ENCODE assay signal across 25 cellular contexts in the genomic region with DNA sequence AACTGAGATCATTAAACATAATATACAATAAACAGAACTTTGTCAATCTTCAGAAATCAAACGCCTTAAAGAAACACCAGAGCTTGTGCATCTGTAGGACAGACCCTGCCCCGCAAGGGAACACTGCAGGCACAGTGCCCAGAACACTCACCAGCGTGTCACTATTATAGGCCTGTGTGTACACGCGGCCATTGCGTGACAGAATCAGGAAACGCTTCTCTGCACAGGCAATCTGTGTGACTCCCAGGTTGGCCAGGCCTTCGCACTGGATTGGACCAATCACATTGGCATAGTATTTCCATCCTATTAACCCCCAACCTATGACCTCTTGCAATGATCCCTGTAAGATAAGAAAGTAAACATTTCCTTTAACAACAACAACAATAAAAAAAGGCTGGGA.
"Had no signal": no experiment of that assay in that cellular context is flagged by ENCODE, and none has a peak within 500 bp of the region (broad histone marks: within the 10 kb centered on the region; RNA-seq: fewer than 3 reads in every experiment).

No MANE protein-coding gene starts in this region.

- ATAC-seq: activated CD4-positive, CD25-positive, alpha-beta regulatory T cell treated with anti-CD3 and anti-CD28 coated beads, Interleukin-2, amount 50 U/mL, for 24 hours; activated naive CD8-positive, alpha-beta T cell treated with anti-CD3 and anti-CD28 coated beads, Interleukin-2, amount 50 U/mL, for 24 hours; mucosa of descending colon; stimulated activated effector memory CD8-positive, alpha-beta T cell treated with anti-CD3 and anti-CD28 coated beads, Interleukin-12 subunit alpha, Interleukin-12 subunit beta, amount 100 ng/mL, for 72 hours; upper lobe of right lung had no signal

- H3K27ac ChIP-seq: brain microvascular endothelial cell, coronary artery, prostate gland, right lobe of liver, stomach, upper lobe of right lung had no signal

- DNase-seq: activated CD8-positive, alpha-beta memory T cell treated with anti-CD3 and anti-CD28 coated beads for 24 hours; activated CD8-positive, alpha-beta memory T cell treated with anti-CD3 and anti-CD28 coated beads, Interleukin-2, amount 50 U/mL, for 48 hours; activated effector memory CD4-positive, alpha-beta T cell treated with Interleukin-2 at 50 U/mL for 16 hours; activated naive CD4-positive, alpha-beta T cell treated with anti-CD3 and anti-CD28 coated beads, Interleukin-2, amount 10 ng/mL, durations not matched to agents 7 days and 5 days; activated naive CD8-positive, alpha-beta T cell treated with anti-CD3 and anti-CD28 coated beads, Interleukin-2, amount 50 U/mL, for 24 hours; activated T-cell treated with anti-CD3 and anti-CD28 coated beads, Interleukin-2, amount 50 U/mL, for 48 hours; anterior cingulate cortex; brain microvascular endothelial cell; effector CD4-positive, alpha-beta T cell; kidney; mesenchymal stem cell; mucosa of descending colon; naive B cell; right lobe of liver; small intestine; stimulated activated CD4-positive, alpha-beta T cell treated with anti-CD3 and anti-CD28 coated beads, Interleukin-15, amount 100 ng/mL, for 24 hours; stimulated activated CD4-positive, alpha-beta T cell treated with anti-CD3 and anti-CD28 coated beads, Interleukin-2, amount 100 ng/mL, for 48 hours; stomach; T-helper 1 cell; T-helper 9 cell; upper lobe of right lung had no signal
